Comparison of ENCODE assay signal across 20 cellular contexts in the genomic region with DNA sequence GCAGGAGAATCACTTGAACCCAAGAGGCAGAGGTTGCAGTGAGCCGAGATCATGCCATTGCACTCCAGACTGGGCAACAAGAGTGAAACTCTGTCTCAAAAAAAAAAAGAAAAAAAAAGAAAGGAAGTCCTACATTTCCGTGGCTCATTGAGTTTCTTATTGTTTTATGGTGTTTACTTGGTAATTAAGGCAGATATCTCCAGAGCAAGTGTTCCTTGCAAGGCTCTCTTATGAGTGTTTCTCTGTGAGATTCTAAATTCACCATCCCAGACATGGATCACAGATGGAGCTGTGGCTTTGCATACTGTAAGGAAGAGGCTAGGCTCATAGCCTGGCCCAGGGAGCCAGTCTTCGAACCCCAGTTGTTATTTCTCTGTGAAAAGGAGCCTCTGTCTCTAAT. TPM values are rescaled to one million over a fixed set of nuclear protein-coding genes. Genes with fewer than 3 reads are reported as not detected.
DNase-seq lines count a peak whose midpoint lies in the region; ATAC-seq and TF ChIP-seq lines count a peak whose summit lies in the region.
"Had no signal": no experiment of that assay in that cellular context is flagged by ENCODE, and none has a peak within 500 bp of the region (broad histone marks: within the 10 kb centered on the region; RNA-seq: fewer than 3 reads in every experiment).

No MANE protein-coding gene starts in this region.

- in situ Hi-C loops in mammary epithelial cell (cut with MboI; ENCODE audit: low sequenced_read_pairs in 2 of 2) = no loop called here
- in situ Hi-C loops in transverse colon (cut with MboI; ENCODE audit: low pct_ligation_motif_present in 1 of 4, low pct_unique_long_range_greater_than_20kb in 1 of 4, low sequenced_read_pairs in 3 of 4) = no loop called here

- CTCF ChIA-PET in MCF 10A (lab: Yijun Ruan, JAX) = interaction anchor here (0.7 kb wide), 1 partner anchor 356 kb away, joined by 3 read pairs; no protein-coding TSS in a partner anchor
- CTCF ChIA-PET in mammary epithelial cell (lab: Charles Lee; ENCODE audit: low non-redundant PET) = no interaction called here
- CTCF ChIA-PET in CD4-positive, alpha-beta memory T cell (lab: Charles Lee; ENCODE audit: partially characterized antibody) = no interaction called here

- TF ChIP-seq EP300 in transverse colon (IDR thresholded peaks at IDR 0.05; ENCODE audit: low read depth) = no peak

- POLR2A ChIA-PET in MCF 10A (lab: Yijun Ruan, JAX) = no interaction called here
- POLR2A ChIA-PET in CD4-positive, alpha-beta memory T cell (lab: Charles Lee; ENCODE audit: partially characterized antibody) = no interaction called here

- TF ChIP-seq CTCF in MCF 10A (IDR thresholded peaks at IDR 0.05; ENCODE audit: unreplicated experiment) = no peak
- TF ChIP-seq CTCF in mammary epithelial cell (conservative IDR thresholded peaks at IDR 0.05 in 1 of 2, IDR thresholded peaks at IDR 0.05 in 1 of 2; ENCODE audit: extremely low read depth in 1 of 2, insufficient read depth in 1 of 2, low read depth in 1 of 2, low read length in 2 of 2) = no peak
- no peak for TF ChIP-seq CTCF in transverse colon (IDR thresholded peaks at IDR 0.05)
- TF ChIP-seq CTCF in glutamatergic neuron (IDR thresholded peaks at IDR 0.05; ENCODE audit: partially characterized antibody, unreplicated experiment) = no peak

- peaks cover 65% of the 10 kb centered on the region for H3K79me2 ChIP-seq in mammary epithelial cell (ENCODE audit: insufficient read depth, low read length)

- H3K27ac ChIP-seq in mammary epithelial cell (ENCODE audit: insufficient read depth, low read depth, low read length) (no peak overlapping the region), transverse colon (peak overlapping the region; percentile 7 to 63 (median 60))
- H3K27ac ChIP-seq in CD4-positive, alpha-beta memory T cell (ENCODE audit: low read depth, low read length) = no peak overlapping the region
- H3K27ac ChIP-seq: C4-2B, RWPE1 had no signal

- WGBS in mammary epithelial cell (ENCODE audit: low coverage, missing lambda C conversion rate) = 81% methylated on average over 3 of the region's 3 CpGs
- 54 to 58% methylated on average over 3 of the region's 3 CpGs for WGBS in transverse colon (ENCODE audit: low coverage in 1 of 2), 2 donors

- no peaks in the 10 kb centered on the region for H3K27me3 Mint-ChIP-seq in MCF 10A (ENCODE audit: insufficient read depth, unreplicated experiment)
- no peaks in the 10 kb centered on the region for H3K27me3 Mint-ChIP-seq in natural killer cell treated with Interleukin-12 subunit alpha and Interleukin-12 subunit beta and Interleukin-15 and Interleukin-18, amount 100 ng/mL, for 72 hours
- H3K27me3 Mint-ChIP-seq in glutamatergic neuron (ENCODE audit: unreplicated experiment) = no peaks in the 10 kb centered on the region
- H3K27me3 Mint-ChIP-seq in CD4-positive, alpha-beta memory T cell = no peaks in the 10 kb centered on the region

- H4K20me1 ChIP-seq in mammary epithelial cell (ENCODE audit: insufficient read depth, low read length) = no peaks in the 10 kb centered on the region

- no peaks in the 10 kb centered on the region for H3K9me3 Mint-ChIP-seq in MCF 10A (ENCODE audit: unreplicated experiment)
- H3K9me3 Mint-ChIP-seq in natural killer cell treated with Interleukin-12 subunit alpha and Interleukin-12 subunit beta and Interleukin-15 and Interleukin-18, amount 100 ng/mL, for 72 hours = no peaks in the 10 kb centered on the region
- no peaks in the 10 kb centered on the region for H3K9me3 Mint-ChIP-seq in glutamatergic neuron (ENCODE audit: unreplicated experiment)
- peaks cover 0 to 4% (median 0%) of the 10 kb centered on the region in 8 donors for H3K9me3 Mint-ChIP-seq in CD4-positive, alpha-beta memory T cell
- H3K9me3 Mint-ChIP-seq: H9, HFFc6 had no signal

- H3K4me3 ChIP-seq in mammary epithelial cell (replicated peaks in 1 of 3; ENCODE audit: insufficient read depth in 1 of 3, low read depth in 2 of 3, low read length in 3 of 3) = no peak overlapping the region
- H3K4me3 ChIP-seq in transverse colon = no peak overlapping the region
- H3K4me3 ChIP-seq in CD4-positive, alpha-beta memory T cell (ENCODE audit: low read length in 2 of 2) = no peak overlapping the region

- no peaks in the 10 kb centered on the region for H3K9me3 ChIP-seq in mammary epithelial cell (replicated peaks; ENCODE audit: insufficient read depth, low read length)
- H3K9me3 ChIP-seq in transverse colon = no peaks in the 10 kb centered on the region
- no peaks in the 10 kb centered on the region for H3K9me3 ChIP-seq in CD4-positive, alpha-beta memory T cell (ENCODE audit: control insufficient read depth in 1 of 2, low read length in 2 of 2)

- no peak overlapping the region for H3K9ac ChIP-seq in mammary epithelial cell (ENCODE audit: insufficient read depth, low read length)

- H2AFZ ChIP-seq in mammary epithelial cell (ENCODE audit: low read depth, low read length) = no peak overlapping the region

- peaks cover 10% of the 10 kb centered on the region for H3K4me1 Mint-ChIP-seq in MCF 10A (ENCODE audit: insufficient read depth, unreplicated experiment)
- H3K4me1 Mint-ChIP-seq in natural killer cell treated with Interleukin-12 subunit alpha and Interleukin-12 subunit beta and Interleukin-15 and Interleukin-18, amount 100 ng/mL, for 72 hours (ENCODE audit: low read depth in 2 of 2) = peaks cover 19 to 28% of the 10 kb centered on the region in 2 donors
- no peaks in the 10 kb centered on the region for H3K4me1 Mint-ChIP-seq in glutamatergic neuron (ENCODE audit: low read depth, unreplicated experiment)
- peaks cover 14 to 25% (median 18%) of the 10 kb centered on the region in 4 donors for H3K4me1 Mint-ChIP-seq in CD4-positive, alpha-beta memory T cell
- H3K4me1 Mint-ChIP-seq: H9 had no signal

- no peak for ATAC-seq in natural killer cell treated with Interleukin-12 subunit alpha and Interleukin-12 subunit beta and Interleukin-15 and Interleukin-18, amount 100 ng/mL, for 72 hours

- no peak overlapping the region for H3K4me2 ChIP-seq in mammary epithelial cell (ENCODE audit: insufficient read depth, low read depth, low read length)

- no peak for TF ChIP-seq POLR2A in transverse colon (IDR thresholded peaks at IDR 0.05)

- no peaks in the 10 kb centered on the region for H3K4me1 ChIP-seq in mammary epithelial cell (ENCODE audit: insufficient read depth, low read length)
- peaks cover 0 to 25% (median 9%) of the 10 kb centered on the region in 4 donors for H3K4me1 ChIP-seq in transverse colon
- H3K4me1 ChIP-seq in CD4-positive, alpha-beta memory T cell (ENCODE audit: insufficient read depth, low read length) = peaks cover 5% of the 10 kb centered on the region

- H3K36me3 ChIP-seq in mammary epithelial cell (ENCODE audit: insufficient read depth, low read length) (peaks cover 47% of the 10 kb centered on the region), transverse colon (peaks cover 0 to 61% (median 12%) of the 10 kb centered on the region in 4 donors)
- H3K36me3 ChIP-seq in CD4-positive, alpha-beta memory T cell (ENCODE audit: insufficient read depth, low read length) = peaks cover 31% of the 10 kb centered on the region

- no peaks in the 10 kb centered on the region for H3K27me3 ChIP-seq in mammary epithelial cell (ENCODE audit: insufficient read depth, low read length)
- H3K27me3 ChIP-seq in transverse colon = no peaks in the 10 kb centered on the region
- no peaks in the 10 kb centered on the region for H3K27me3 ChIP-seq in CD4-positive, alpha-beta memory T cell (ENCODE audit: insufficient read depth, low read length)

- BruUV-seq in MCF 10A (replicated peaks; lab: Mats Ljungman, UMichigan) (no TSS peak), mammary epithelial cell (replicated peaks; lab: Mats Ljungman, UMichigan) (no TSS peak)

- H3K27ac Mint-ChIP-seq in MCF 10A (ENCODE audit: low read depth, unreplicated experiment) (peak overlapping the region; percentile 70), glutamatergic neuron (ENCODE audit: unreplicated experiment) (no peak overlapping the region)
- H3K27ac Mint-ChIP-seq in natural killer cell treated with Interleukin-12 subunit alpha and Interleukin-12 subunit beta and Interleukin-15 and Interleukin-18, amount 100 ng/mL, for 72 hours = peak overlapping the region; percentile 24 to 83
- H3K27ac Mint-ChIP-seq in CD4-positive, alpha-beta memory T cell = peak overlapping the region in 2 of 7 donors; percentile 24 to 41
- H3K27ac Mint-ChIP-seq: H9 had no signal

- H3K36me3 Mint-ChIP-seq in MCF 10A (ENCODE audit: insufficient read depth, unreplicated experiment) (peaks cover 86% of the 10 kb centered on the region), glutamatergic neuron (ENCODE audit: unreplicated experiment) (no peaks in the 10 kb centered on the region)
- H3K36me3 Mint-ChIP-seq in natural killer cell treated with Interleukin-12 subunit alpha and Interleukin-12 subunit beta and Interleukin-15 and Interleukin-18, amount 100 ng/mL, for 72 hours = peaks cover 29% of the 10 kb centered on the region
- peaks cover 36 to 71% of the 10 kb centered on the region in 2 donors for H3K36me3 Mint-ChIP-seq in CD4-positive, alpha-beta memory T cell

- dilution Hi-C loops in mammary epithelial cell (cut with HindIII; ENCODE audit: low sequenced_read_pairs) = no loop called here

- intact Hi-C loops in MCF 10A (cut with micrococcal nuclease) (no loop called here), mammary epithelial cell (cut with micrococcal nuclease) (no loop called here), transverse colon (cut with DNase I; ENCODE audit: low total_unique reads) (no loop called here)
- intact Hi-C loops in CD4-positive, alpha-beta memory T cell (cut with micrococcal nuclease) = no loop called here

- no peak overlapping the region for H3K4me3 Mint-ChIP-seq in MCF 10A (ENCODE audit: unreplicated experiment)
- no peak overlapping the region for H3K4me3 Mint-ChIP-seq in natural killer cell treated with Interleukin-12 subunit alpha and Interleukin-12 subunit beta and Interleukin-15 and Interleukin-18, amount 100 ng/mL, for 72 hours
- H3K4me3 Mint-ChIP-seq in glutamatergic neuron (ENCODE audit: unreplicated experiment) = no peak overlapping the region
- no peak overlapping the region for H3K4me3 Mint-ChIP-seq in CD4-positive, alpha-beta memory T cell
- H3K4me3 Mint-ChIP-seq: H9, HFFc6 had no signal

- DNase-seq in MCF 10A (ENCODE audit: unreplicated experiment) (no peak), mammary epithelial cell (no peak), dermis blood vessel endothelial cell (peak; percentile 16), transverse colon (no peak), NOMO-1 (lab: John Stamatoyannopoulos, UW; ENCODE audit: unreplicated experiment in 2 of 2) (no peak), glutamatergic neuron (no peak)
- no peak for DNase-seq in natural killer cell treated with Interleukin-12 subunit alpha and Interleukin-12 subunit beta and Interleukin-15 and Interleukin-18, amount 100 ng/mL, for 72 hours (ENCODE audit: low spot score)
- no peak for DNase-seq in CD4-positive, alpha-beta memory T cell
- DNase-seq: H9, HFFc6, Kasumi-1, MM.1S, NCI-H1048, NCI-H1417 treated with DMSO at 0.1 percent for 48 hours, NCI-H187, NCI-H510A treated with DMSO at 0.1 percent for 48 hours, NCI-H748 treated with DMSO at 0.1 percent for 48 hours, SIG-M5 had no signal

RNA-seq across cellular contexts. Expression of gene IQGAP1, which starts 53.0 kb away (rescaled TPM):
- 264 and 284 TPM in 2 replicates for total RNA-seq in MCF 10A (2022)
- total RNA-seq in mammary epithelial cell = 100 to 1,000 TPM; 247 to 272 TPM
- polyA plus RNA-seq in mammary epithelial cell = 131 TPM
- 618 TPM for polyA minus RNA-seq in mammary epithelial cell
- 233 and 524 TPM in 2 replicates for total RNA-seq in dermis blood vessel endothelial cell
- total RNA-seq in natural killer cell treated with Interleukin-12 subunit alpha and Interleukin-12 subunit beta and Interleukin-15 and Interleukin-18, amount 100 ng/mL, for 72 hours = 100 to 1,000 TPM; 222 to 382 TPM
- total RNA-seq in transverse colon = 100 to 1,000 TPM in 3 of 4 donors, 10 to 100 TPM in 1; 82.8 to 354 (median 282) TPM
- 61.1 TPM for total RNA-seq in glutamatergic neuron (ENCODE audit: unreplicated experiment)
- total RNA-seq in CD4-positive, alpha-beta memory T cell = 100 to 1,000 TPM; 128 to 132 TPM
- 100 to 1,000 TPM in 1 of 2 donors, 10 to 100 TPM in 1; 86.1 to 121 TPM for polyA plus RNA-seq in CD4-positive, alpha-beta memory T cell

Comparison
In these comparisons a context has a peak if more than half of its experiments do, and no peak if none do; other contexts are left out.
1. H3K27ac ChIP-seq: peak in transverse colon (4 of 4); none in mammary epithelial cell (single experiment) and CD4-positive, alpha-beta memory T cell (single experiment).